ENCODE assay signal across 3 cellular contexts in genomic region chr16:83510906-83511305, GRCh38.
TF ChIP-seq lines count a peak whose summit lies in the region.

No MANE protein-coding gene starts in this region.

TF ChIP-seq in HepG2, 621 proteins besides CTCF, POLR2A, EP300 and RAD21:
- TF ChIP-seq MNT (IDR thresholded peaks at IDR 0.05), result peak; percentile 98
- TF ChIP-seq HNRNPH1 (optimal IDR thresholded peaks at IDR 0.05; ENCODE audit: low read depth, low read length), result no peak
TF ChIP-seq in HepG2: peak in this region for 1.

TF ChIP-seq in GM12878, 131 proteins besides CTCF, POLR2A, EP300 and RAD21:
- TF ChIP-seq HCFC1 (IDR thresholded peaks at IDR 0.05; ENCODE audit: low read length) (no peak), BCL3 (IDR thresholded peaks at IDR 0.05; ENCODE audit: borderline replicate concordance, insufficient read depth, low read depth, low read length, poor library complexity, severe bottlenecking) (peak; percentile 48)

TF ChIP-seq in H1, 55 proteins besides CTCF, POLR2A, EP300 and RAD21:
- TF ChIP-seq CBX8 (IDR thresholded peaks at IDR 0.05; ENCODE audit: borderline replicate concordance, low read depth, low read length) (no peak), FOSL1 (IDR thresholded peaks at IDR 0.05; ENCODE audit: insufficient read depth, low read depth, low read length) (no peak)
